In the genomic region with DNA sequence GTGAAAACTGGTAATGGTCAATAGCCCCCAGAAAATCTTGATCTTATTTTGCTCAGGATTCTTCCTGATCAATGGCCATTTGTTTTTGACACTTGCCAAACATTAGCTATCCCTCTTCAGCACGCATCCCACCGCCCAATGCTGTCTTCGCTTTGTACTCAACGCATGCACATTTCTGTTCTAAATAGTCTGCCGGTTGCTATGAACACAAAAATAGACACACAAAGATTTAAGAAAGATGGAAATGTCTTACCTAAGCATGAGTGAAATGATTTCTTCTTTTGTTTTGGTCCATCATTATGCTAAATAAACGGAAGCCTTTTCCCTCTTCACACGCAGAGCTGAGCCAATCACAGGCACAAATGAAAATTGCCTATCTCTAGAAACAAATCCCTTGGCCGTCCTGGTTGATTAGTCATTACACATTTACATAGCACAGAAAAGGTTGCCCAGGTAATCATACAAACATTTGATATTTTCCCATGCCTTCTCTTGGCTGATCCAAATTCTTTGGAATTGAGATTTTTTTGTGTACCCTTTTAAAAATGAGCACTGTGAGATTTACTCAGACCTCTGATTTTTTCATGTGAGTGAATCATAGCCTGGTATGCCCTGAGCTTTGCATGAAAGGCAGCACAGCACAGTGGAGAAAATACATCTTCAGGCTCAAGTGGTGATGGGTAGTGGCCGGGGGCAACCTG, we compare ENCODE assay signal across 12 cellular contexts.
A peak's percentile ranks its signal among the peaks of the same experiment; 100 is the strongest.
DNase-seq lines count a peak whose midpoint lies in the region; ATAC-seq, FAIRE-seq and TF ChIP-seq lines count a peak whose summit lies in the region.
"Had no signal": no experiment of that assay in that cellular context is flagged by ENCODE, and none has a peak within 500 bp of the region (broad histone marks: within the 10 kb centered on the region; RNA-seq: fewer than 3 reads in every experiment).

No MANE protein-coding gene starts in this region.

- no peaks in the 10 kb centered on the region for H3K9me3 ChIP-seq in neuronal stem cell (replicated peaks in 1 of 2; ENCODE audit: control insufficient read depth in 2 of 2, insufficient read depth in 1 of 2, low read depth in 1 of 2, low read length in 2 of 2)
- H3K9me3 ChIP-seq: HAP-1, ovary, vagina had no signal

- H3K79me1 ChIP-seq in neuronal stem cell (ENCODE audit: low read depth, low read length), result no peaks in the 10 kb centered on the region

- H2AFZ ChIP-seq in neuronal stem cell (ENCODE audit: low read length), result no peak overlapping the region

- no peak for DNase-seq in AG09309 (ENCODE audit: low read depth)
- peak; percentile 27 for DNase-seq in LHCN-M2 (ENCODE audit: low read depth)
- peak; percentile 79 for DNase-seq in astrocyte of the spinal cord (ENCODE audit: low read depth, low spot score)
- no peak for DNase-seq in neuronal stem cell (ENCODE audit: low spot score)
- no peak for DNase-seq in D341Med (ENCODE audit: low spot score)
- DNase-seq in NOMO-1 (lab: John Stamatoyannopoulos, UW; ENCODE audit: unreplicated experiment in 2 of 2), result no peak
- DNase-seq: activated gamma-delta T cell treated with Interleukin-2 at 50 U/mL for 16 hours had no signal

- H3K18ac ChIP-seq in neuronal stem cell (ENCODE audit: low read length), result no peak overlapping the region

- no peak overlapping the region for H3K4ac ChIP-seq in neuronal stem cell (ENCODE audit: low read length)

- no peak overlapping the region for H3K4me2 ChIP-seq in neuronal stem cell (ENCODE audit: insufficient read depth, low read length, poor library complexity, severe bottlenecking)

- H3K14ac ChIP-seq in neuronal stem cell (ENCODE audit: low read length), result no peak overlapping the region

- H3K27ac ChIP-seq in neuronal stem cell (replicated peaks; ENCODE audit: low read length), result no peak overlapping the region
- H3K27ac ChIP-seq: ovary had no signal

- in situ Hi-C loops in astrocyte of the spinal cord (cut with HindIII; ENCODE audit: low sequenced_read_pairs), result loop anchor here (25.0 kb wide), 1 partner anchor 163 kb away; no protein-coding TSS in a partner anchor

- no peak for ATAC-seq in GM21737 (IDR thresholded peaks at IDR 0.05; ENCODE audit: unreplicated experiment)

- peaks cover 1% of the 10 kb centered on the region in 2 donors for H3K4me1 ChIP-seq in neuronal stem cell (ENCODE audit: control insufficient read depth in 2 of 2, insufficient read depth in 1 of 2, low read depth in 1 of 2, low read length in 2 of 2)
- H3K4me1 ChIP-seq: HAP-1 had no signal

- no peaks in the 10 kb centered on the region for H3K36me3 ChIP-seq in neuronal stem cell (replicated peaks in 1 of 2; ENCODE audit: control insufficient read depth in 2 of 2, insufficient read depth in 2 of 2, low read length in 2 of 2)
- H3K36me3 ChIP-seq: HAP-1, ovary, vagina had no signal

- no peak overlapping the region for H3K23ac ChIP-seq in neuronal stem cell (ENCODE audit: low read depth, low read length, poor library complexity)

- WGBS in neuronal stem cell (ENCODE audit: extremely low coverage in 2 of 2, insufficient read length in 2 of 2, insufficient replicate concordance in 1 of 2), 2 donors, result no CpG with 5 or more reads among the region's 9 CpGs

- no peak overlapping the region for H2BK12ac ChIP-seq in neuronal stem cell (ENCODE audit: low read length)

- no peak overlapping the region for H2BK120ac ChIP-seq in neuronal stem cell (ENCODE audit: low read depth, low read length)

- no peak overlapping the region for H4K91ac ChIP-seq in neuronal stem cell (ENCODE audit: low read depth, low read length, poor library complexity)

- no peak overlapping the region for H3K9ac ChIP-seq in neuronal stem cell (ENCODE audit: low read depth, low read length, poor library complexity)

- no peak overlapping the region for H2BK5ac ChIP-seq in neuronal stem cell (ENCODE audit: low read length)

- H2BK15ac ChIP-seq in neuronal stem cell (ENCODE audit: low read length), result no peak overlapping the region

- H3K4me3 ChIP-seq in AG09309 (ENCODE audit: control insufficient read depth, low read depth, low read length) (peak overlapping the region; percentile 31), astrocyte of the spinal cord (ENCODE audit: low read depth, low read length) (peak overlapping the region; percentile 4), neuronal stem cell (ENCODE audit: low read length in 2 of 2) (no peak overlapping the region)
- H3K4me3 ChIP-seq: HAP-1, ovary, vagina had no signal

- H4K8ac ChIP-seq in neuronal stem cell (ENCODE audit: low read depth, low read length), result no peak overlapping the region

- TF ChIP-seq CTCF in AG09309 (IDR thresholded peaks at IDR 0.05; ENCODE audit: control insufficient read depth, insufficient read depth, low read depth, low read length, missing control alignments) (no peak), astrocyte of the spinal cord (IDR thresholded peaks at IDR 0.05; ENCODE audit: low read depth, low read length) (no peak)

- no peak overlapping the region for H2AK5ac ChIP-seq in neuronal stem cell (ENCODE audit: low read depth, low read length)

- H3K27me3 ChIP-seq in neuronal stem cell (ENCODE audit: control insufficient read depth in 3 of 3, insufficient read depth in 3 of 3, low read depth in 1 of 3, low read length in 3 of 3), result no peaks in the 10 kb centered on the region
- H3K27me3 ChIP-seq: ovary, vagina had no signal

- peak; percentile 65 for FAIRE-seq in islet of Langerhans (lab: Jason Lieb, UNC)

Comparison
In these comparisons a context has a peak if more than half of its experiments do, and no peak if none do; other contexts are left out.
1. DNase-seq: peak in LHCN-M2 (single experiment) and astrocyte of the spinal cord (single experiment); none in AG09309 (single experiment), neuronal stem cell (single experiment), D341Med (single experiment) and NOMO-1 (0 of 2).
2. H3K4me3 ChIP-seq: peak in AG09309 (single experiment) and astrocyte of the spinal cord (single experiment); none in neuronal stem cell (0 of 2).